12 cellular contexts compared by ENCODE assay signal in the genomic region with DNA sequence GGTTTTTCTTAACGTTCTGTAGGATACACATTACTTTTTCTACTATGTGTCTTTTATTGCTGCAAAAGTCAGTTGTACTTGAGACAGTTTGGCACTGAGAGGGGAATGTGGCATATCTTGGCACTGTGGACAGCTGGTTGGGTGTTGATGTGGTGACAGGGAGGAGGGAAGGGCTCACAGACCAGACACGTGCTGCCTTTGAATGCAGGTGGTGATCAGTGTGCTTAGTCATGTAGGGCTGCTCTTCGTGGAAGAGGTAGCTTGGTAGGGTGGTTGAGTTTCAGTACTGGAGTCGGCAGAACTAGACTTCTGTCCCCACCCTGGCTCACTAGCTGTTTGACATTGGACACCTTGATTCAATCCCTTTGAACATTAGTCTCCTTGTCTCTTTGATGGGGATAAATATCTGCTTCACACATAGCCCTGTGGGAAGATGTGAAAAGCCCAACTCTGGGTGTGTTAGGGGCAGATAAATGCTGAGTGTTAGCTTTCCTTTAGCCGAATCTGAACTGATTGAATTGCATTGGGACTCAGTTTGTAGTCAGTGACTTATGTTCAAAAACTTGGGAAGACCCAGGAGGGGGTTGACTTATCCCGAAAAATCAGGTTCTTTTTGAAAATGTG.
DNase-seq lines count a peak whose midpoint lies in the region; ATAC-seq and TF ChIP-seq lines count a peak whose summit lies in the region.
"Had no signal": no experiment of that assay in that cellular context is flagged by ENCODE, and none has a peak within 500 bp of the region (broad histone marks: within the 10 kb centered on the region; RNA-seq: fewer than 3 reads in every experiment).

No MANE protein-coding gene starts in this region.

- TF ChIP-seq CTCF in GM12865 (IDR thresholded peaks at IDR 0.05; ENCODE audit: insufficient read depth, low read depth, low read length, missing control alignments), result no peak
- no peak for TF ChIP-seq CTCF in HCT116 (IDR thresholded peaks at IDR 0.05 in 2 of 3, conservative IDR thresholded peaks at IDR 0.05 in 1 of 3; ENCODE audit: borderline replicate concordance in 1 of 3, insufficient read depth in 1 of 3, low read depth in 2 of 3, low read length in 2 of 3)
- TF ChIP-seq CTCF in RWPE2 (IDR thresholded peaks at IDR 0.05; ENCODE audit: poor library complexity, severe bottlenecking), result no peak

- no peaks in the 10 kb centered on the region for H3K36me3 Mint-ChIP-seq in memory B cell
- H3K36me3 Mint-ChIP-seq in natural killer cell treated with Interleukin-12 subunit alpha and Interleukin-12 subunit beta and Interleukin-15 and Interleukin-18, amount 100 ng/mL, for 72 hours, result no peaks in the 10 kb centered on the region

- H3K4me1 ChIP-seq in HCT116 (ENCODE audit: control insufficient read depth in 1 of 2, insufficient read depth in 2 of 2, low read length in 2 of 2) (peaks cover 15 to 28% of the 10 kb centered on the region in 2 experiments), RWPE2 (ENCODE audit: insufficient read depth, poor library complexity, severe bottlenecking) (no peaks in the 10 kb centered on the region)

- H3K27ac ChIP-seq in HCT116 (ENCODE audit: low read depth, low read length), result no peak overlapping the region
- no peak overlapping the region for H3K27ac ChIP-seq in RWPE2 (ENCODE audit: poor library complexity, severe bottlenecking)
- H3K27ac ChIP-seq: upper lobe of left lung had no signal

- H3K27ac Mint-ChIP-seq in memory B cell, result no peak overlapping the region
- H3K27ac Mint-ChIP-seq in natural killer cell treated with Interleukin-12 subunit alpha and Interleukin-12 subunit beta and Interleukin-15 and Interleukin-18, amount 100 ng/mL, for 72 hours, result no peak overlapping the region

- no peak overlapping the region for H2AFZ ChIP-seq in HCT116 (ENCODE audit: low read depth, low read length, poor library complexity, severe bottlenecking)

- no peak overlapping the region for H3K9ac ChIP-seq in HCT116 (ENCODE audit: low read length)

- RAD21 ChIA-PET in HCT116 (lab: Charles Lee; ENCODE audit: low non-redundant PET in 1 of 2, low total read pairs in 2 of 2, uncharacterized antibody in 2 of 2, unreplicated experiment in 2 of 2), result no interaction called here

- no peaks in the 10 kb centered on the region for H3K27me3 Mint-ChIP-seq in memory B cell
- H3K27me3 Mint-ChIP-seq in natural killer cell treated with Interleukin-12 subunit alpha and Interleukin-12 subunit beta and Interleukin-15 and Interleukin-18, amount 100 ng/mL, for 72 hours, result no peaks in the 10 kb centered on the region

- no peak overlapping the region for H3K4me3 ChIP-seq in GM12865 (ENCODE audit: low read depth, low read length)
- H3K4me3 ChIP-seq in HCT116 (replicated peaks in 1 of 2; ENCODE audit: low read depth in 1 of 2, low read length in 2 of 2), result no peak overlapping the region
- H3K4me3 ChIP-seq in RWPE2 (ENCODE audit: severe bottlenecking), result no peak overlapping the region
- H3K4me3 ChIP-seq: upper lobe of left lung had no signal

- H3K4me2 ChIP-seq in HCT116 (ENCODE audit: low read length), result peak overlapping the region; percentile 49

- H3K4me3 Mint-ChIP-seq in memory B cell, result no peak overlapping the region
- H3K4me3 Mint-ChIP-seq in natural killer cell treated with Interleukin-12 subunit alpha and Interleukin-12 subunit beta and Interleukin-15 and Interleukin-18, amount 100 ng/mL, for 72 hours, result no peak overlapping the region

- H3K27me3 ChIP-seq in HCT116 (ENCODE audit: insufficient read depth, low read length) (no peaks in the 10 kb centered on the region), RWPE2 (ENCODE audit: insufficient read depth, poor library complexity, severe bottlenecking) (no peaks in the 10 kb centered on the region)
- H3K27me3 ChIP-seq: upper lobe of left lung had no signal

- H3K9me3 Mint-ChIP-seq in memory B cell, result no peaks in the 10 kb centered on the region
- H3K9me3 Mint-ChIP-seq in natural killer cell treated with Interleukin-12 subunit alpha and Interleukin-12 subunit beta and Interleukin-15 and Interleukin-18, amount 100 ng/mL, for 72 hours, result no peaks in the 10 kb centered on the region

- H4K20me1 ChIP-seq in HCT116 (ENCODE audit: insufficient read depth), result no peaks in the 10 kb centered on the region

- TF ChIP-seq RAD21 in HCT116 (IDR thresholded peaks at IDR 0.05; ENCODE audit: low read depth), result no peak

- ATAC-seq in HCT116 (peak; percentile 91), RWPE2 (ENCODE audit: low read depth) (peak; percentile 52), memory B cell (ENCODE audit: low read depth) (peak; percentile 58), GM18907 (IDR thresholded peaks at IDR 0.05; ENCODE audit: unreplicated experiment) (no peak), HG02798 (IDR thresholded peaks at IDR 0.05; ENCODE audit: poor library complexity, unreplicated experiment) (no peak)
- no peak for ATAC-seq in natural killer cell treated with Interleukin-12 subunit alpha and Interleukin-12 subunit beta and Interleukin-15 and Interleukin-18, amount 100 ng/mL, for 72 hours
- ATAC-seq: HepG2 had no signal

- intact Hi-C loops in HCT116 (cut with micrococcal nuclease), result loop anchor here (10.0 kb wide), 1 partner anchor 515 kb away; no protein-coding TSS in a partner anchor

- H3K9me3 ChIP-seq in HCT116 (ENCODE audit: control insufficient read depth in 1 of 2, insufficient read depth in 1 of 2, low read depth in 1 of 2, low read length in 2 of 2) (no peaks in the 10 kb centered on the region), RWPE2 (ENCODE audit: severe bottlenecking) (no peaks in the 10 kb centered on the region)
- H3K9me3 ChIP-seq: upper lobe of left lung had no signal

- DNase-seq in GM12865 (ENCODE audit: low read depth) (peak; percentile 3), HCT116 (ENCODE audit: low read depth, low spot score) (no peak), RWPE2 (ENCODE audit: low spot score) (no peak), memory B cell (ENCODE audit: low spot score in 2 of 2) (no peak), NCI-H748 treated with DMSO at 0.1 percent for 48 hours (lab: John Stamatoyannopoulos, UW) (no peak)
- no peak for DNase-seq in natural killer cell treated with Interleukin-12 subunit alpha and Interleukin-12 subunit beta and Interleukin-15 and Interleukin-18, amount 100 ng/mL, for 72 hours (ENCODE audit: low spot score)
- DNase-seq: activated naive CD4-positive, alpha-beta T cell treated with Interleukin-2 at 50 U/mL for 16 hours; occipital lobe; upper lobe of left lung had no signal

- H3K36me3 ChIP-seq in HCT116 (ENCODE audit: control insufficient read depth in 1 of 2, insufficient read depth in 2 of 2, low read length in 2 of 2), result no peaks in the 10 kb centered on the region
- no peaks in the 10 kb centered on the region for H3K36me3 ChIP-seq in RWPE2 (ENCODE audit: low read depth)
- H3K36me3 ChIP-seq: upper lobe of left lung had no signal

- H3K79me2 ChIP-seq in HCT116 (ENCODE audit: insufficient read depth, low read length), result peaks cover 13% of the 10 kb centered on the region

- no peaks in the 10 kb centered on the region for H3K9me2 ChIP-seq in HCT116 (ENCODE audit: insufficient read depth)

- POLR2A ChIA-PET in HCT116 (lab: Charles Lee), result no interaction called here

- CTCF ChIA-PET in HCT116 (lab: Charles Lee), result no interaction called here

- TF ChIP-seq POLR2A in HCT116 (IDR thresholded peaks at IDR 0.05; ENCODE audit: borderline replicate concordance, extremely low read depth, insufficient read depth, insufficient read length), result no peak

- no TSS peak for BruUV-seq in HCT116 (replicated peaks; lab: Mats Ljungman, UMichigan)

- peaks cover 5% of the 10 kb centered on the region for H3K4me1 Mint-ChIP-seq in memory B cell
- no peaks in the 10 kb centered on the region for H3K4me1 Mint-ChIP-seq in natural killer cell treated with Interleukin-12 subunit alpha and Interleukin-12 subunit beta and Interleukin-15 and Interleukin-18, amount 100 ng/mL, for 72 hours (ENCODE audit: low read depth in 2 of 2)

TF ChIP-seq in HCT116, 20 proteins besides CTCF, POLR2A, EP300 and RAD21:
- TF ChIP-seq EZH2 (IDR thresholded peaks at IDR 0.05), result no peak
- peak; percentile 95 for TF ChIP-seq MAX (IDR thresholded peaks at IDR 0.05)
- TF ChIP-seq CBX3 (IDR thresholded peaks at IDR 0.05; ENCODE audit: low read depth), result 0 out of 2 replicates have a peak, but pooled peaks have one; percentile 54

Comparison
In these comparisons a context has a peak if more than half of its experiments do, and no peak if none do; other contexts are left out.
1. ATAC-seq: peak in HCT116 (single experiment), RWPE2 (single experiment) and memory B cell (single experiment); none in GM18907 (single experiment), HG02798 (single experiment) and natural killer cell treated with Interleukin-12 subunit alpha and Interleukin-12 subunit beta and Interleukin-15 and Interleukin-18, amount 100 ng/mL, for 72 hours (0 of 2).